In the genomic region with DNA sequence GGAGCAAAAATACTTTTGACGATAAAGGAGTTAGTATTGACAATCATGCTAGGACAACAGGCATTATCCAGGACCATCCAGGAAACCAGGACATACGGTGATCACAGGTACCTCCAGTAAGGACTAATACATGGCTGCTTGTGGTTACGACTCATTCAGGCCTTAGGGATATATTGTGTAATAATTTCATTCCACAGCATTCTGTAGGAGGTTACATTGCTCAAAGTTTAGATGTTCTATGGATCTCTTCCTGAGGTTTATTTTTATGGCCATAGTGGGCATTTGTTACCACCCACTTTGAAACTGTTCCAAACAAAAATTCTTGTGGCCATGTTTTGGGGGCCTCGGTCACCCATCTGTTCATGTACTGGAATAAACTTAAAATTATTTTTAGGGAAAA, we compare ENCODE assay signal across 2 cellular contexts.
TF ChIP-seq lines count a peak whose summit lies in the region.

No MANE protein-coding gene starts in this region.

TF ChIP-seq in K562, 482 proteins besides CTCF, POLR2A, EP300 and RAD21:
- TF ChIP-seq, protein P1, sequence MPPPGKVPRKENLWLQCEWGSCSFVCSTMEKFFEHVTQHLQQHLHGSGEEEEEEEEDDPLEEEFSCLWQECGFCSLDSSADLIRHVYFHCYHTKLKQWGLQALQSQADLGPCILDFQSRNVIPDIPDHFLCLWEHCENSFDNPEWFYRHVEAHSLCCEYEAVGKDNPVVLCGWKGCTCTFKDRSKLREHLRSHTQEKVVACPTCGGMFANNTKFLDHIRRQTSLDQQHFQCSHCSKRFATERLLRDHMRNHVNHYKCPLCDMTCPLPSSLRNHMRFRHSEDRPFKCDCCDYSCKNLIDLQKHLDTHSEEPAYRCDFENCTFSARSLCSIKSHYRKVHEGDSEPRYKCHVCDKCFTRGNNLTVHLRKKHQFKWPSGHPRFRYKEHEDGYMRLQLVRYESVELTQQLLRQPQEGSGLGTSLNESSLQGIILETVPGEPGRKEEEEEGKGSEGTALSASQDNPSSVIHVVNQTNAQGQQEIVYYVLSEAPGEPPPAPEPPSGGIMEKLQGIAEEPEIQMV (tag; conservative IDR thresholded peaks at IDR 0.05; ENCODE audit: low read depth), result no peak
- TF ChIP-seq CEBPB (tag; IDR thresholded peaks at IDR 0.05) (peak; percentile 57), CEBPG (CRISPR knock-in tag; IDR thresholded peaks at IDR 0.05) (no peak), CEBPG (tag; conservative IDR thresholded peaks at IDR 0.05 in 1 of 2, IDR thresholded peaks at IDR 0.05 in 1 of 2) (peak; percentile 55 to 70)

TF ChIP-seq in WTC11, 78 proteins besides CTCF, POLR2A, EP300 and RAD21:
- TF ChIP-seq MAX (CRISPR knock-in tag; IDR thresholded peaks at IDR 0.05) (no peak), ZNF532 (CRISPR knock-in tag; IDR thresholded peaks at IDR 0.05; ENCODE audit: borderline replicate concordance) (no peak), TCF7 (CRISPR knock-in tag; IDR thresholded peaks at IDR 0.05; ENCODE audit: low read depth) (no peak)
